13 cellular contexts compared by ENCODE assay signal in the genomic region with DNA sequence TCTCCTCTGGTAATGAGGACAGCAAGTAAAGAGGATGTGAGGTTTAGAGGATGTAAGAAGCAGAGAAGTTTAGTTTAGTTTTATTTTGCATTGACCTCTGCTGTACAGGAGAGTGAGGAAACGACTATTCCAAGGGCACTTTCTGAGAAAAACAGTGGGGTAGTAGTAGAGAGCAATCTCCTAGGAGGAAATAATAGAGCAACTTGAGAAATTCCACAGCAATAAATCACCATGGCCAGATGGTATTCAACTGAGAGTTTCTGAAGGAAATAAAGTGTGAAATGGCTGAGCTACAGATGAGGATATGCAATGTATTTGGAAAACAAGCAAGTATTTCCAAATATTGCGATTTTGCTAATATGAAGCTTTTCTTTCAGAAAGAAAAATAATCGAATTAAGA.
DNase-seq lines count a peak whose midpoint lies in the region; ATAC-seq lines count a peak whose summit lies in the region.
"Had no signal": no experiment of that assay in that cellular context is flagged by ENCODE, and none has a peak within 500 bp of the region (broad histone marks: within the 10 kb centered on the region; RNA-seq: fewer than 3 reads in every experiment).

No MANE protein-coding gene starts in this region.

- H3K9me3 ChIP-seq in T-helper 17 cell (ENCODE audit: control insufficient read depth, low read length, poor library complexity, severe bottlenecking): no peaks in the 10 kb centered on the region

- H3K27ac Mint-ChIP-seq in T-helper 17 cell: no peak overlapping the region
- H3K27ac Mint-ChIP-seq: activated CD4-positive, alpha-beta T cell treated with anti-CD3 and anti-CD28 coated beads, Interleukin-2, amount 10 ng/mL, durations not matched to agents 7 days and 5 days; activated naive CD4-positive, alpha-beta T cell treated with anti-CD3 and anti-CD28 coated beads for 36 hours had no signal

- peaks cover 3% of the 10 kb centered on the region for H3K36me3 Mint-ChIP-seq in T-helper 17 cell (ENCODE audit: low read depth)

- H3K4me1 Mint-ChIP-seq in T-helper 17 cell: peaks cover 2% of the 10 kb centered on the region
- H3K4me1 Mint-ChIP-seq: activated CD4-positive, alpha-beta T cell treated with anti-CD3 and anti-CD28 coated beads, Interleukin-2, amount 10 ng/mL, durations not matched to agents 7 days and 5 days had no signal

- DNase-seq in GM03348 (ENCODE audit: low spot score) (peak; percentile 52), RPMI7951 (ENCODE audit: low read depth) (peak; percentile 71), fibroblast of peridontal ligament (ENCODE audit: extremely low read depth) (peak; percentile 88), pulmonary artery endothelial cell (ENCODE audit: low read depth, low spot score) (peak; percentile 76), T1000 (lab: John Stamatoyannopoulos, UW) (no peak), T-helper 17 cell (no peak)
- DNase-seq: activated CD4-positive, alpha-beta T cell treated with anti-CD3 and anti-CD28 coated beads, Interleukin-2, amount 10 ng/mL, durations not matched to agents 7 days and 5 days; activated naive CD4-positive, alpha-beta T cell treated with anti-CD3 and anti-CD28 coated beads for 36 hours; DMS53; NCI-H524 treated with DMSO at 0.1 percent for 48 hours; substantia nigra had no signal

- ATAC-seq in HG03159 (IDR thresholded peaks at IDR 0.05; ENCODE audit: unreplicated experiment) (no peak), T-helper 17 cell (no peak), GM19397 (IDR thresholded peaks at IDR 0.05; ENCODE audit: unreplicated experiment) (no peak)

- no peak overlapping the region for H3K4me3 Mint-ChIP-seq in T-helper 17 cell
- H3K4me3 Mint-ChIP-seq: activated CD4-positive, alpha-beta T cell treated with anti-CD3 and anti-CD28 coated beads, Interleukin-2, amount 10 ng/mL, durations not matched to agents 7 days and 5 days; activated naive CD4-positive, alpha-beta T cell treated with anti-CD3 and anti-CD28 coated beads for 36 hours had no signal

- no peaks in the 10 kb centered on the region for H3K27me3 Mint-ChIP-seq in T-helper 17 cell
- H3K27me3 Mint-ChIP-seq: activated CD4-positive, alpha-beta T cell treated with anti-CD3 and anti-CD28 coated beads, Interleukin-2, amount 10 ng/mL, durations not matched to agents 7 days and 5 days had no signal

Comparison
In these comparisons a context has a peak if more than half of its experiments do, and no peak if none do; other contexts are left out.
1. DNase-seq: peak in GM03348 (single experiment), RPMI7951 (single experiment), fibroblast of peridontal ligament (single experiment) and pulmonary artery endothelial cell (single experiment); none in T1000 (single experiment) and T-helper 17 cell (0 of 3).